In the genomic region with DNA sequence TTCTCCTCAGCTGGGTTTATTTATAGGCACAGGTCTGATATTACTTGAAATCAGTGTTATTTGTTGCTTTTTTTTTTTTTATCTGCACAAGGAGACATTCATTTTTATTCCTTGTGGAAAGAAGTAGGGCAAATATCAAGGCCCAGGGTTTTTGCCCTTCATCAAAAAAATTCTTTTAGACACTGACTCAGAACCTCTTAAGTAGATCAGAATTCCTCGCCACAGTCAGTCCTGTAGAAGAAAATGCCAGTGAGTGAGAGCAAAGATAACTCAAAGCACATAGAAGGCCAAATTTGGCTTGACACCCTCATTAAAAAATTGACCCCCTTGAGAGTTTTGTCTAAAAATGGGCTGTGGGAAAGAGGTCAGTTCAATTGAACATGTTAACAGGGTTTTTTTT, we compare ENCODE assay signal across 29 cellular contexts.
DNase-seq lines count a peak whose midpoint lies in the region; ATAC-seq and TF ChIP-seq lines count a peak whose summit lies in the region.
"Had no signal": no experiment of that assay in that cellular context is flagged by ENCODE, and none has a peak within 500 bp of the region (broad histone marks: within the 10 kb centered on the region; RNA-seq: fewer than 3 reads in every experiment).

No MANE protein-coding gene starts in this region.

- H3K36me3 ChIP-seq in neuron (ENCODE audit: insufficient read depth, low read length): no peaks in the 10 kb centered on the region
- H3K36me3 ChIP-seq: adrenal gland, MG63, sigmoid colon had no signal

- H3K36me3 Mint-ChIP-seq in chondrocyte (ENCODE audit: low read depth): no peaks in the 10 kb centered on the region
- no peaks in the 10 kb centered on the region for H3K36me3 Mint-ChIP-seq in stimulated activated effector memory CD8-positive, alpha-beta T cell treated with anti-CD3 and anti-CD28 coated beads, Interleukin-12 subunit alpha, Interleukin-12 subunit beta, amount 100 ng/mL, for 72 hours
- H3K36me3 Mint-ChIP-seq: activated CD4-positive, alpha-beta memory T cell treated with anti-CD3 and anti-CD28 coated beads for 36 hours; activated naive CD4-positive, alpha-beta T cell treated with anti-CD3 and anti-CD28 coated beads, Interleukin-2, amount 10 ng/mL, durations not matched to agents 7 days and 5 days; CD8-positive, alpha-beta memory T cell; stimulated activated memory B cell treated with anti-CD40 and anti-IgM and Interleukin-4, amounts not matched to agents 10 μg/mL and 1 μg/mL and 100 μg/mL, for 72 hours had no signal

- no peaks in the 10 kb centered on the region for H3K27me3 ChIP-seq in neuron (ENCODE audit: insufficient read depth, low read length)
- H3K27me3 ChIP-seq: adrenal gland, MG63, sigmoid colon had no signal

- peaks cover 6% of the 10 kb centered on the region for H3K9me3 Mint-ChIP-seq in chondrocyte (ENCODE audit: low read depth)
- no peaks in the 10 kb centered on the region for H3K9me3 Mint-ChIP-seq in stimulated activated effector memory CD8-positive, alpha-beta T cell treated with anti-CD3 and anti-CD28 coated beads, Interleukin-12 subunit alpha, Interleukin-12 subunit beta, amount 100 ng/mL, for 72 hours
- H3K9me3 Mint-ChIP-seq: activated CD4-positive, alpha-beta memory T cell treated with anti-CD3 and anti-CD28 coated beads for 36 hours; stimulated activated memory B cell treated with anti-CD40 and anti-IgM and Interleukin-4, amounts not matched to agents 10 μg/mL and 1 μg/mL and 100 μg/mL, for 72 hours had no signal

- no peak overlapping the region for H3K4me3 Mint-ChIP-seq in chondrocyte (ENCODE audit: unreplicated experiment)
- no peak overlapping the region for H3K4me3 Mint-ChIP-seq in stimulated activated effector memory CD8-positive, alpha-beta T cell treated with anti-CD3 and anti-CD28 coated beads, Interleukin-12 subunit alpha, Interleukin-12 subunit beta, amount 100 ng/mL, for 72 hours
- H3K4me3 Mint-ChIP-seq: activated CD4-positive, alpha-beta memory T cell treated with anti-CD3 and anti-CD28 coated beads for 36 hours; activated naive CD4-positive, alpha-beta T cell treated with anti-CD3 and anti-CD28 coated beads, Interleukin-2, amount 10 ng/mL, durations not matched to agents 7 days and 5 days; B cell; CD8-positive, alpha-beta memory T cell; neural crest cell; stimulated activated memory B cell treated with anti-CD40 and anti-IgM and Interleukin-4, amounts not matched to agents 10 μg/mL and 1 μg/mL and 100 μg/mL, for 72 hours had no signal

- no peaks in the 10 kb centered on the region for H3K9me3 ChIP-seq in neuron (ENCODE audit: low read length)
- H3K9me3 ChIP-seq: adrenal gland, MG63, sigmoid colon had no signal

- H3K4me3 ChIP-seq in AG10803 (ENCODE audit: low read length) (no peak overlapping the region), neuron (ENCODE audit: low read length) (no peak overlapping the region)
- H3K4me3 ChIP-seq: adrenal gland, lung, MG63, sigmoid colon had no signal

- no peaks in the 10 kb centered on the region for H3K4me1 ChIP-seq in neuron (ENCODE audit: insufficient read depth, low read length)

- TF ChIP-seq CTCF in AG10803 (conservative IDR thresholded peaks at IDR 0.05; ENCODE audit: low read length): no peak
- TF ChIP-seq CTCF in chondrocyte (IDR thresholded peaks at IDR 0.05): no peak

- DNase-seq in AG10803 (ENCODE audit: low read depth) (peak; percentile 27), NCI-H82 (lab: John Stamatoyannopoulos, UW) (peak; percentile 79), chondrocyte (ENCODE audit: low spot score) (no peak), middle frontal gyrus (ENCODE audit: extremely low spot score, low spot score) (no peak)
- no peak for DNase-seq in stimulated activated effector memory CD8-positive, alpha-beta T cell treated with anti-CD3 and anti-CD28 coated beads, Interleukin-12 subunit alpha, Interleukin-12 subunit beta, amount 100 ng/mL, for 72 hours (ENCODE audit: low spot score in 2 of 2)
- DNase-seq: activated CD4-positive, alpha-beta memory T cell treated with anti-CD3 and anti-CD28 coated beads for 36 hours; activated CD4-positive, alpha-beta T cell treated with anti-CD3 and anti-CD28 coated beads for 1 hour; activated CD8-positive, alpha-beta memory T cell treated with anti-CD3 and anti-CD28 coated beads, Interleukin-2, amount 50 U/mL, for 48 hours; activated naive CD4-positive, alpha-beta T cell treated with anti-CD3 and anti-CD28 coated beads, Interleukin-2, amount 10 ng/mL, durations not matched to agents 7 days and 5 days; adrenal gland; CD8-positive, alpha-beta memory T cell; DMS153; HCEC 1CT; hippocampal formation; KG1; left cardiac atrium; MG63; NCI-H2029 treated with DMSO at 0.1 percent for 48 hours; NCI-H526 treated with DMSO at 0.1 percent for 48 hours; sigmoid colon; T-helper 2 cell had no signal

- ATAC-seq in GM21515 (IDR thresholded peaks at IDR 0.05; ENCODE audit: unreplicated experiment) (no peak), HG03139 (IDR thresholded peaks at IDR 0.05; ENCODE audit: unreplicated experiment) (no peak)
- no peak for ATAC-seq in stimulated activated effector memory CD8-positive, alpha-beta T cell treated with anti-CD3 and anti-CD28 coated beads, Interleukin-12 subunit alpha, Interleukin-12 subunit beta, amount 100 ng/mL, for 72 hours
- ATAC-seq: left cardiac atrium; Right ventricle myocardium inferior; stimulated activated memory B cell treated with anti-CD40 and anti-IgM and Interleukin-4, amounts not matched to agents 10 μg/mL and 1 μg/mL and 100 μg/mL, for 72 hours had no signal

- peak overlapping the region; percentile 38 for H2AFZ ChIP-seq in neuron (ENCODE audit: low read depth, low read length)

- peak overlapping the region; percentile 88 for H3K27ac Mint-ChIP-seq in chondrocyte (ENCODE audit: unreplicated experiment)
- H3K27ac Mint-ChIP-seq in stimulated activated effector memory CD8-positive, alpha-beta T cell treated with anti-CD3 and anti-CD28 coated beads, Interleukin-12 subunit alpha, Interleukin-12 subunit beta, amount 100 ng/mL, for 72 hours: no peak overlapping the region
- H3K27ac Mint-ChIP-seq: activated CD4-positive, alpha-beta memory T cell treated with anti-CD3 and anti-CD28 coated beads for 36 hours; activated naive CD4-positive, alpha-beta T cell treated with anti-CD3 and anti-CD28 coated beads, Interleukin-2, amount 10 ng/mL, durations not matched to agents 7 days and 5 days; B cell; CD8-positive, alpha-beta memory T cell; stimulated activated memory B cell treated with anti-CD40 and anti-IgM and Interleukin-4, amounts not matched to agents 10 μg/mL and 1 μg/mL and 100 μg/mL, for 72 hours had no signal

- H3K4me1 Mint-ChIP-seq in chondrocyte (ENCODE audit: low read depth): peaks cover 35% of the 10 kb centered on the region
- no peaks in the 10 kb centered on the region for H3K4me1 Mint-ChIP-seq in stimulated activated effector memory CD8-positive, alpha-beta T cell treated with anti-CD3 and anti-CD28 coated beads, Interleukin-12 subunit alpha, Interleukin-12 subunit beta, amount 100 ng/mL, for 72 hours

- H3K27me3 Mint-ChIP-seq in chondrocyte (ENCODE audit: low read depth): no peaks in the 10 kb centered on the region
- H3K27me3 Mint-ChIP-seq: activated CD4-positive, alpha-beta memory T cell treated with anti-CD3 and anti-CD28 coated beads for 36 hours; B cell; CD8-positive, alpha-beta memory T cell; stimulated activated memory B cell treated with anti-CD40 and anti-IgM and Interleukin-4, amounts not matched to agents 10 μg/mL and 1 μg/mL and 100 μg/mL, for 72 hours had no signal

Comparison
In these comparisons a context has a peak if more than half of its experiments do, and no peak if none do; other contexts are left out.
1. DNase-seq: peak in AG10803 (single experiment) and NCI-H82 (single experiment); none in chondrocyte (single experiment), stimulated activated effector memory CD8-positive, alpha-beta T cell treated with anti-CD3 and anti-CD28 coated beads, Interleukin-12 subunit alpha, Interleukin-12 subunit beta, amount 100 ng/mL, for 72 hours (0 of 2) and middle frontal gyrus (single experiment).